24 cellular contexts compared by ENCODE assay signal in the genomic region with DNA sequence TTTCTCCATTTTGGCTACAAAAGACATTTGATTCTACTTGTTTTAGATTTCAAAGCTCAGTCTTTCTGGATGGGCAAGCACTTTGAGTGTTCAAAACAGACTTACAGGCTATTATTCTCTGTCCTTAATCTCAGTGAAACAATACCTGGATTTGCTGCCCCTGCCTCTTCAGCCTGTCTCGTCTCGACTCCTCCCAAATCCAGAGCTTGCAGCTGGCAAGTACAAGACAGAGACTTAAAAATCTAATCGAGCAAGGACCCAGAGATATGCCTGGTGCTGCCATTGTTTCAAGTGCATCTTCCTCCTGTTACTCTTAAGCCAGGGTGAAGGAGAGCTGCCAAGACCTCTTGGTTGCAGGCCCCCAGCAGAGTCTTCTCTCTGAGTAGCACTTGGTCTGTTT. TPM values are rescaled to one million over a fixed set of nuclear protein-coding genes. Genes with fewer than 3 reads are reported as not detected.
"Had no signal": no experiment of that assay in that cellular context is flagged by ENCODE, and none has a peak within 500 bp of the region (broad histone marks: within the 10 kb centered on the region; RNA-seq: fewer than 3 reads in every experiment).

No MANE protein-coding gene starts in this region.

- H3K27ac ChIP-seq: HL-60, KMS-11, SJSA1, SK-N-MC had no signal

- H3K9me3 ChIP-seq: SJSA1 had no signal

- DNase-seq: MM.1S, NCI-H1092 treated with DMSO at 0.1 percent for 48 hours, NCI-H1417, NCI-H1436 treated with DMSO at 0.1 percent for 48 hours, NCI-H1694, NCI-H187 treated with DMSO at 0.1 percent for 48 hours, NCI-H2029 treated with DMSO at 0.1 percent for 48 hours, NCI-H2171, NCI-H226, NCI-H446, NCI-H510A, NCI-H524 treated with DMSO at 0.1 percent for 48 hours, NCI-H69, Right ventricle myocardium superior, RPMI8226, SIG-M5, T-cell had no signal

- H3K27me3 Mint-ChIP-seq: IgD-negative memory B cell, T-cell had no signal

- H3K4me3 Mint-ChIP-seq: IgD-negative memory B cell, T-cell had no signal

- H3K4me2 ChIP-seq: KMS-11 had no signal

- H3K4me1 ChIP-seq: SJSA1 had no signal

- H3K27me3 ChIP-seq: SJSA1 had no signal

- H3K27ac Mint-ChIP-seq: IgD-negative memory B cell, T-cell had no signal

- H3K4me1 Mint-ChIP-seq: T-cell had no signal

- H3K9ac ChIP-seq: KMS-11 had no signal

- H3K4me3 ChIP-seq: K562, SJSA1, SK-N-MC had no signal

- H3K36me3 Mint-ChIP-seq: T-cell had no signal

- H3K36me3 ChIP-seq: SJSA1 had no signal

RNA-seq across cellular contexts. Expression of a gene that starts 59.2 kb away (rescaled TPM):
- total RNA-seq: K562, M059J, Right ventricle myocardium superior, SJSA1, T-cell had no signal
- polyA plus RNA-seq: IgD-negative memory B cell, K562 had no signal
